In the genomic region with DNA sequence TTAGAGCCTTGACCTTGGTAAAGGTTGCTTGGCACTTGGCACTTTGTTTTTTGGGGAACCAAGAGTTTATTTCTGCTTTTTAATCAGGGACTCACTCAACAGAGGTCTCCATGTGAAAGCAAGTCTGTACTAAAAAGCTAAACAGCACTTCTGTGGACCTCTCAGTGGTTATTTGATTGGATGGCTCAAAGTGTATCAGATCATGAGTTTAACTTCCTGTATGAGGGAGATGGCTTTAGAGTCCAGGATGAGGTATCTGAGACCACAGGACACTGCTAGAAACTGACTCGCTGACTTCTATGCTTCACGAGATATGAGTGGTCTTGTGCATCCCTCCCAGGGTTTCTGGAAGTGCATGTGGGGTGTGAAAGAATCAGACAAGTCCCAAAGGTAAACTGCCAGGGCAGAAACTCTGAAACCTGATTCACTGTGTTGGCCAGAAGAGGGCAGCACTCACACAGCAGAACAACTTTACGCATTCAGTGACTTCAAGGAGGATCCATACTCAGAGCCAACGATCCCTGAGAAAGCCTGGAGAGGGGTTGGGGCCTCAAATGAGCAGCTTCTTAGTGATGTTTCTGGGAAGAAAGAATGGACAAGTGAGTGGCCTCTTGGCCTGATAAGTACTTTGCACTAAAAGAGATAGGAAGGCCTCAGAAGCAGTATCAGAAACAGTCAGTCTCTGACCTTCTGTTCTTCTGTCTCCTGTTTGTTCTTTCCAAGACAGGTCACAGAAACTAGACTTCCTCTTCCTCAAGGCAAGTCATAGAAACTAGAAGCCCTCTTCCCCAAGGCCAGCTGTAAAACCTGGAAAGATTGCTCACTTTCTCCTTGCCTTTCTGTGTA, we compare ENCODE assay signal across 8 cellular contexts.
DNase-seq lines count a peak whose midpoint lies in the region; ATAC-seq and TF ChIP-seq lines count a peak whose summit lies in the region.

No MANE protein-coding gene starts in this region.

- no peak overlapping the region for H3K4me3 Mint-ChIP-seq in natural killer cell

- no peaks in the 10 kb centered on the region for H3K9me3 ChIP-seq in esophagus squamous epithelium

- H3K9me3 Mint-ChIP-seq in natural killer cell = no peaks in the 10 kb centered on the region

- intact Hi-C loops in esophagus squamous epithelium (cut with DNase I) = loop anchor here (10.0 kb wide), 1 partner anchor 219 kb away; the partner anchor contains the start of gene CXCL13
- intact Hi-C loops in natural killer cell (cut with micrococcal nuclease) = loop anchor here (1.0 to 5.0 kb wide), 2 partner anchors 216 to 232 kb away; no protein-coding TSS in a partner anchor

- no peaks in the 10 kb centered on the region for H3K27me3 ChIP-seq in esophagus squamous epithelium

- WGBS in esophagus squamous epithelium, 2 donors = 0 to 5% methylated on average over 4 of the region's 4 CpGs

- TF ChIP-seq POLR2A in esophagus squamous epithelium (IDR thresholded peaks at IDR 0.05) = no peak

- H3K4me1 ChIP-seq in esophagus squamous epithelium = no peaks in the 10 kb centered on the region

- no peaks in the 10 kb centered on the region for H3K4me1 Mint-ChIP-seq in natural killer cell

- peak; percentile 55 to 81 (median 76) for TF ChIP-seq CTCF in esophagus squamous epithelium (IDR thresholded peaks at IDR 0.05)
- peak; percentile 64 for TF ChIP-seq CTCF in natural killer cell (IDR thresholded peaks at IDR 0.05)

- H3K36me3 Mint-ChIP-seq in natural killer cell = no peaks in the 10 kb centered on the region

- no peak overlapping the region for H3K27ac ChIP-seq in esophagus squamous epithelium

- H3K27me3 Mint-ChIP-seq in natural killer cell (ENCODE audit: low read depth in 2 of 2) = no peaks in the 10 kb centered on the region

- no peaks in the 10 kb centered on the region for H3K36me3 ChIP-seq in esophagus squamous epithelium

- no peak overlapping the region for H3K27ac Mint-ChIP-seq in natural killer cell

- H3K4me3 ChIP-seq in esophagus squamous epithelium = no peak overlapping the region

- ATAC-seq in GM18498 (IDR thresholded peaks at IDR 0.05; ENCODE audit: unreplicated experiment) (peak; percentile 80), HG03280 (IDR thresholded peaks at IDR 0.05; ENCODE audit: unreplicated experiment) (peak; percentile 71), natural killer cell (peak in 2 of 3 donors; percentile 58 to 70)

- DNase-seq in AG08396 (ENCODE audit: low spot score) = peak; percentile 62
- peak; percentile 24 for DNase-seq in NOMO-1 treated with DMSO at 0.1 percent for 48 hours (lab: John Stamatoyannopoulos, UW; ENCODE audit: unreplicated experiment)
- DNase-seq in activated T-cell treated with anti-CD3 and anti-CD28 coated beads for 4 hours = peak; percentile 9
- no peak for DNase-seq in esophagus squamous epithelium (lab: John Stamatoyannopoulos, UW)
- peak; percentile 18 for DNase-seq in natural killer cell
- DNase-seq in stimulated activated naive CD4-positive, alpha-beta T cell treated with Interleukin-2 at 50 U/mL for 16 hours (lab: John Stamatoyannopoulos, UW) = peak; percentile 25
